1 cellular context compared by ENCODE assay signal in the genomic region with DNA sequence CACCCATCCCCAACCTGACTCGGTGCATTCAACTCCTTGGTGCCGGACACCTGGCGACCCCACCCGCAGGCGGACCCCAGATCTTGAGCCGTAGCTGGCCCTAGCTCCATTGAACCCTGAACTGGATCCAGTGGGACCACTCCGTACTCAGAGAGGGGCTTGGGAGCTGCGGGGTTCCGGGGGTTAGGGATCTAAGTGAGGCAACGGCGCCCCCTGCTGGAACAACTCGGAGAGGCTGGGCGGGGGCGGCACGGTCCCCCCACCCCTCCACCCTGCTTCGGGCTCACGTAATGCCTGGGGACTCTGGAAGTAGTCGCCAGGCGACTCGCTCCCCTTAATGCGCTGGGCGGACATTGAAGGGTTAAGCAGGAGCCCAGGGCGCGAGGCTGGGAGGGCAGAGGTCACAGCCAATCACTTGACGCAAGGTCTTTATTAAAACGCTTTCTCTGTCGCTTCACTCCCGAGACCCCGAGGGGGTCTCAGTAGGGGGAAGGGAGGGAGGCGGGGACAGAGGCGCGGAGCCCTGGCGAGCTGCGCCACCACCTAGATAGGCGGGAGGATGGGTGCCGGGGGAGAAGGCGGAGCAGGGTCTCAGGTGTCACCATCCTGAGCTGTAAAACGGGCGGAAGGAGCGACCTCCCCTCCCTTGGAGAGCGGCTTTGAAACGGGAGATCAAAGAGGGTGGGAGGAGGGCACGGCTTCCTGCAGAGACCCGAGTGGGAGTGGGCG.
TF ChIP-seq lines count a peak whose summit lies in the region.

No MANE protein-coding gene starts in this region.

TF ChIP-seq in HEK293, 187 proteins besides CTCF, POLR2A, EP300 and RAD21 (continued from another document):
- TF ChIP-seq, protein P1, sequence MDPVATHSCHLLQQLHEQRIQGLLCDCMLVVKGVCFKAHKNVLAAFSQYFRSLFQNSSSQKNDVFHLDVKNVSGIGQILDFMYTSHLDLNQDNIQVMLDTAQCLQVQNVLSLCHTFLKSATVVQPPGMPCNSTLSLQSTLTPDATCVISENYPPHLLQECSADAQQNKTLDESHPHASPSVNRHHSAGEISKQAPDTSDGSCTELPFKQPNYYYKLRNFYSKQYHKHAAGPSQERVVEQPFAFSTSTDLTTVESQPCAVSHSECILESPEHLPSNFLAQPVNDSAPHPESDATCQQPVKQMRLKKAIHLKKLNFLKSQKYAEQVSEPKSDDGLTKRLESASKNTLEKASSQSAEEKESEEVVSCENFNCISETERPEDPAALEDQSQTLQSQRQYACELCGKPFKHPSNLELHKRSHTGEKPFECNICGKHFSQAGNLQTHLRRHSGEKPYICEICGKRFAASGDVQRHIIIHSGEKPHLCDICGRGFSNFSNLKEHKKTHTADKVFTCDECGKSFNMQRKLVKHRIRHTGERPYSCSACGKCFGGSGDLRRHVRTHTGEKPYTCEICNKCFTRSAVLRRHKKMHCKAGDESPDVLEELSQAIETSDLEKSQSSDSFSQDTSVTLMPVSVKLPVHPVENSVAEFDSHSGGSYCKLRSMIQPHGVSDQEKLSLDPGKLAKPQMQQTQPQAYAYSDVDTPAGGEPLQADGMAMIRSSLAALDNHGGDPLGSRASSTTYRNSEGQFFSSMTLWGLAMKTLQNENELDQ (tag by site-specific recombination; IDR thresholded peaks at IDR 0.05; ENCODE audit: low read depth) = no peak
- TF ChIP-seq WT1 (tag by site-specific recombination; IDR thresholded peaks at IDR 0.05) (peak; percentile 85), KLF1 (tag by site-specific recombination; IDR thresholded peaks at IDR 0.05) (peak; percentile 44), ZNF433 (tag by site-specific recombination; IDR thresholded peaks at IDR 0.05; ENCODE audit: low read depth) (no peak), FEZF1 (tag by site-specific recombination; IDR thresholded peaks at IDR 0.05) (no peak), SCRT1 (tag by site-specific recombination; IDR thresholded peaks at IDR 0.05; ENCODE audit: borderline replicate concordance) (no peak), ZNF654 (tag by site-specific recombination; IDR thresholded peaks at IDR 0.05; ENCODE audit: low read depth) (peak; percentile 86), HOXD13 (CRISPR knock-in tag; IDR thresholded peaks at IDR 0.05; ENCODE audit: borderline replicate concordance) (no peak), ZNF335 (tag by site-specific recombination; conservative IDR thresholded peaks at IDR 0.05) (peak; percentile 93), ZNF239 (tag by site-specific recombination; IDR thresholded peaks at IDR 0.05) (peak; percentile 8; the same call in 1 of the 2 replicates), ZNF112 (tag by site-specific recombination; IDR thresholded peaks at IDR 0.05) (no peak), ZNF140 (tag by site-specific recombination; IDR thresholded peaks at IDR 0.05) (no peak), EGR2 (tag by site-specific recombination; IDR thresholded peaks at IDR 0.05; ENCODE audit: low read depth) (peak; percentile 92), ZNF121 (tag by site-specific recombination; IDR thresholded peaks at IDR 0.05) (no peak), ZNF175 (tag by site-specific recombination; IDR thresholded peaks at IDR 0.05) (no peak), ZNF623 (tag by site-specific recombination; IDR thresholded peaks at IDR 0.05) (no peak), ZNF114 (tag by site-specific recombination; IDR thresholded peaks at IDR 0.05) (no peak), ZNF19 (tag by site-specific recombination; IDR thresholded peaks at IDR 0.05; ENCODE audit: low read depth) (no peak), ZNF169 (tag by site-specific recombination; IDR thresholded peaks at IDR 0.05) (no peak), ZNF24 (tag by site-specific recombination; IDR thresholded peaks at IDR 0.05) (no peak; the same call in 1 of the 2 replicates), ZNF555 (tag by site-specific recombination; conservative IDR thresholded peaks at IDR 0.05) (no peak), ZNF214 (tag by site-specific recombination; IDR thresholded peaks at IDR 0.05; ENCODE audit: borderline replicate concordance) (no peak), ZNF626 (tag by site-specific recombination; IDR thresholded peaks at IDR 0.05) (no peak), SP7 (tag by site-specific recombination; IDR thresholded peaks at IDR 0.05) (peak; percentile 84), ZBTB21 (tag by site-specific recombination; IDR thresholded peaks at IDR 0.05) (no peak), ZNF571 (tag by site-specific recombination; IDR thresholded peaks at IDR 0.05) (no peak), ZNF529 (tag by site-specific recombination; IDR thresholded peaks at IDR 0.05; ENCODE audit: insufficient replicate concordance) (no peak), MZF1 (tag by site-specific recombination; IDR thresholded peaks at IDR 0.05; ENCODE audit: borderline replicate concordance) (peak; percentile 90), ZNF501 (tag by site-specific recombination; IDR thresholded peaks at IDR 0.05) (peak; percentile 85), ZFP41 (tag by site-specific recombination; IDR thresholded peaks at IDR 0.05; ENCODE audit: borderline replicate concordance) (no peak), KLF8 (tag by site-specific recombination; IDR thresholded peaks at IDR 0.05) (peak; percentile 98), ZNF23 (tag by site-specific recombination; IDR thresholded peaks at IDR 0.05; ENCODE audit: borderline replicate concordance) (no peak), ZBTB7A (tag by site-specific recombination; IDR thresholded peaks at IDR 0.05; ENCODE audit: low read depth) (peak; percentile 81), ZNF677 (tag by site-specific recombination; IDR thresholded peaks at IDR 0.05) (no peak)
- TF ChIP-seq, protein P2, sequence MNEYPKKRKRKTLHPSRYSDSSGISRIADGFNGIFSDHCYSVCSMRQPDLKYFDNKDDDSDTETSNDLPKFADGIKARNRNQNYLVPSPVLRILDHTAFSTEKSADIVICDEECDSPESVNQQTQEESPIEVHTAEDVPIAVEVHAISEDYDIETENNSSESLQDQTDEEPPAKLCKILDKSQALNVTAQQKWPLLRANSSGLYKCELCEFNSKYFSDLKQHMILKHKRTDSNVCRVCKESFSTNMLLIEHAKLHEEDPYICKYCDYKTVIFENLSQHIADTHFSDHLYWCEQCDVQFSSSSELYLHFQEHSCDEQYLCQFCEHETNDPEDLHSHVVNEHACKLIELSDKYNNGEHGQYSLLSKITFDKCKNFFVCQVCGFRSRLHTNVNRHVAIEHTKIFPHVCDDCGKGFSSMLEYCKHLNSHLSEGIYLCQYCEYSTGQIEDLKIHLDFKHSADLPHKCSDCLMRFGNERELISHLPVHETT (tag by site-specific recombination; IDR thresholded peaks at IDR 0.05) = peak; percentile 82
- TF ChIP-seq, protein P3, sequence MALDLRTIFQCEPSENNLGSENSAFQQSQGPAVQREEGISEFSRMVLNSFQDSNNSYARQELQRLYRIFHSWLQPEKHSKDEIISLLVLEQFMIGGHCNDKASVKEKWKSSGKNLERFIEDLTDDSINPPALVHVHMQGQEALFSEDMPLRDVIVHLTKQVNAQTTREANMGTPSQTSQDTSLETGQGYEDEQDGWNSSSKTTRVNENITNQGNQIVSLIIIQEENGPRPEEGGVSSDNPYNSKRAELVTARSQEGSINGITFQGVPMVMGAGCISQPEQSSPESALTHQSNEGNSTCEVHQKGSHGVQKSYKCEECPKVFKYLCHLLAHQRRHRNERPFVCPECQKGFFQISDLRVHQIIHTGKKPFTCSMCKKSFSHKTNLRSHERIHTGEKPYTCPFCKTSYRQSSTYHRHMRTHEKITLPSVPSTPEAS (tag by site-specific recombination; IDR thresholded peaks at IDR 0.05) = no peak; the same call in 1 of the 2 replicates
- TF ChIP-seq, protein P4, sequence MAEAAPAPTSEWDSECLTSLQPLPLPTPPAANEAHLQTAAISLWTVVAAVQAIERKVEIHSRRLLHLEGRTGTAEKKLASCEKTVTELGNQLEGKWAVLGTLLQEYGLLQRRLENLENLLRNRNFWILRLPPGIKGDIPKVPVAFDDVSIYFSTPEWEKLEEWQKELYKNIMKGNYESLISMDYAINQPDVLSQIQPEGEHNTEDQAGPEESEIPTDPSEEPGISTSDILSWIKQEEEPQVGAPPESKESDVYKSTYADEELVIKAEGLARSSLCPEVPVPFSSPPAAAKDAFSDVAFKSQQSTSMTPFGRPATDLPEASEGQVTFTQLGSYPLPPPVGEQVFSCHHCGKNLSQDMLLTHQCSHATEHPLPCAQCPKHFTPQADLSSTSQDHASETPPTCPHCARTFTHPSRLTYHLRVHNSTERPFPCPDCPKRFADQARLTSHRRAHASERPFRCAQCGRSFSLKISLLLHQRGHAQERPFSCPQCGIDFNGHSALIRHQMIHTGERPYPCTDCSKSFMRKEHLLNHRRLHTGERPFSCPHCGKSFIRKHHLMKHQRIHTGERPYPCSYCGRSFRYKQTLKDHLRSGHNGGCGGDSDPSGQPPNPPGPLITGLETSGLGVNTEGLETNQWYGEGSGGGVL (tag by site-specific recombination; IDR thresholded peaks at IDR 0.05) = peak; percentile 84
- TF ChIP-seq, protein P5, sequence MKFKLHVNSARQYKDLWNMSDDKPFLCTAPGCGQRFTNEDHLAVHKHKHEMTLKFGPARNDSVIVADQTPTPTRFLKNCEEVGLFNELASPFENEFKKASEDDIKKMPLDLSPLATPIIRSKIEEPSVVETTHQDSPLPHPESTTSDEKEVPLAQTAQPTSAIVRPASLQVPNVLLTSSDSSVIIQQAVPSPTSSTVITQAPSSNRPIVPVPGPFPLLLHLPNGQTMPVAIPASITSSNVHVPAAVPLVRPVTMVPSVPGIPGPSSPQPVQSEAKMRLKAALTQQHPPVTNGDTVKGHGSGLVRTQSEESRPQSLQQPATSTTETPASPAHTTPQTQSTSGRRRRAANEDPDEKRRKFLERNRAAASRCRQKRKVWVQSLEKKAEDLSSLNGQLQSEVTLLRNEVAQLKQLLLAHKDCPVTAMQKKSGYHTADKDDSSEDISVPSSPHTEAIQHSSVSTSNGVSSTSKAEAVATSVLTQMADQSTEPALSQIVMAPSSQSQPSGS (tag by site-specific recombination; IDR thresholded peaks at IDR 0.05; ENCODE audit: low read depth) = peak; percentile 6; the same call in 1 of the 2 replicates
